16 cellular contexts compared by ENCODE assay signal in genomic region chr21:34862951-34863350, GRCh38.
"Had no signal": no experiment of that assay in that cellular context is flagged by ENCODE, and none has a peak within 500 bp of the region (broad histone marks: within the 10 kb centered on the region; RNA-seq: fewer than 3 reads in every experiment).

No MANE protein-coding gene starts in this region.

- H3K27ac ChIP-seq: neutrophil, ovary, psoas muscle, right atrium auricular region had no signal

- H3K9me3 Mint-ChIP-seq: activated naive CD4-positive, alpha-beta T cell treated with anti-CD3 and anti-CD28 coated beads for 36 hours; mesothelial cell of epicardium; nephron had no signal

- H3K4me3 ChIP-seq: ovary, psoas muscle, right atrium auricular region, upper lobe of left lung had no signal

- DNase-seq: activated naive CD4-positive, alpha-beta T cell treated with anti-CD3 and anti-CD28 coated beads for 36 hours; activated T-cell treated with anti-CD3 and anti-CD28 coated beads, Interleukin-2, amount 50 U/mL, for 1 hour; amygdala; cortex of kidney; hippocampal formation; left ventricle myocardium superior; mammary epithelial cell; ovary; psoas muscle; stimulated activated CD4-positive, alpha-beta T cell treated with anti-CD3 and anti-CD28 coated beads, Interleukin-4, amount 100 ng/mL, for 24 hours; stimulated activated naive CD8-positive, alpha-beta T cell treated with anti-CD3 and anti-CD28 coated beads, Interleukin-15, Interleukin-2, amounts not matched to agents 100 U/mL and 50 U/mL, for 24 hours; upper lobe of left lung had no signal

- H3K27ac Mint-ChIP-seq: activated naive CD4-positive, alpha-beta T cell treated with anti-CD3 and anti-CD28 coated beads for 36 hours; nephron had no signal

- H3K36me3 ChIP-seq: ovary had no signal

- H3K9me3 ChIP-seq: neutrophil, ovary, psoas muscle, right atrium auricular region, upper lobe of left lung had no signal

- H3K4me3 Mint-ChIP-seq: activated naive CD4-positive, alpha-beta T cell treated with anti-CD3 and anti-CD28 coated beads for 36 hours; mesothelial cell of epicardium; nephron had no signal

- H3K27me3 ChIP-seq: neutrophil, ovary, right atrium auricular region, upper lobe of left lung had no signal

- ATAC-seq: psoas muscle; stimulated activated naive CD8-positive, alpha-beta T cell treated with anti-CD3 and anti-CD28 coated beads, Interleukin-15, Interleukin-2, amounts not matched to agents 100 U/mL and 50 U/mL, for 24 hours had no signal
